14 cellular contexts compared by ENCODE assay signal in genomic region chr12:74488134-74488533, GRCh38.
DNase-seq lines count a peak whose midpoint lies in the region; ATAC-seq lines count a peak whose summit lies in the region.
"Had no signal": no experiment of that assay in that cellular context is flagged by ENCODE, and none has a peak within 500 bp of the region (broad histone marks: within the 10 kb centered on the region; RNA-seq: fewer than 3 reads in every experiment).

No MANE protein-coding gene starts in this region.

- H3K27ac ChIP-seq in substantia nigra (ENCODE audit: low read depth, low read length, poor library complexity, severe bottlenecking) = no peak overlapping the region
- H3K27ac ChIP-seq: SJCRH30 had no signal

- peak; percentile 52 for ATAC-seq in GM18511 (IDR thresholded peaks at IDR 0.05; ENCODE audit: unreplicated experiment)
- ATAC-seq in GM19463 (IDR thresholded peaks at IDR 0.05; ENCODE audit: unreplicated experiment) = peak; percentile 46
- peak; percentile 59 for ATAC-seq in HG02852 (IDR thresholded peaks at IDR 0.05; ENCODE audit: unreplicated experiment)
- peak; percentile 50 for ATAC-seq in HG03442 (IDR thresholded peaks at IDR 0.05; ENCODE audit: unreplicated experiment)
- no peak for ATAC-seq in GM21515 (IDR thresholded peaks at IDR 0.05; ENCODE audit: unreplicated experiment)
- ATAC-seq: naive thymus-derived CD8-positive, alpha-beta T cell had no signal

- DNase-seq in NCI-H2029 (lab: John Stamatoyannopoulos, UW) (no peak), substantia nigra (lab: John Stamatoyannopoulos, UW) (no peak), OCI-M2 (lab: John Stamatoyannopoulos, UW; ENCODE audit: unreplicated experiment) (no peak)
- DNase-seq: activated CD4-positive, alpha-beta memory T cell treated with anti-CD3 and anti-CD28 coated beads, Interleukin-2, amount 10 ng/mL, durations not matched to agents 7 days and 5 days; MG63; naive thymus-derived CD8-positive, alpha-beta T cell; NK-92 treated with Interleukin-12 subunit alpha and Interleukin-12 subunit beta, amount 100 ng/mL, for 24 hours; SJCRH30; stimulated activated CD4-positive, alpha-beta T cell treated with anti-CD3 and anti-CD28 coated beads, Interleukin-2, amount 100 ng/mL, for 48 hours had no signal
